27 cellular contexts compared by ENCODE assay signal in genomic region chr17:62855136-62855535, GRCh38. TPM values are rescaled to one million over a fixed set of nuclear protein-coding genes. Genes with fewer than 3 reads are reported as not detected.
DNase-seq lines count a peak whose midpoint lies in the region; ATAC-seq, FAIRE-seq and TF ChIP-seq lines count a peak whose summit lies in the region.
"Had no signal": no experiment of that assay in that cellular context is flagged by ENCODE, and none has a peak within 500 bp of the region (broad histone marks: within the 10 kb centered on the region; RNA-seq: fewer than 3 reads in every experiment).

No MANE protein-coding gene starts in this region.

- H2AFZ ChIP-seq in K562 (ENCODE audit: low read depth, low read length), result no peak overlapping the region
- H2AFZ ChIP-seq: GM23248 had no signal

- peaks cover 5% of the 10 kb centered on the region for H3K27me3 Mint-ChIP-seq in nephron progenitor cell (ENCODE audit: low read depth, poor library complexity)

- no peaks in the 10 kb centered on the region for H4K20me1 ChIP-seq in K562 (replicated peaks; ENCODE audit: control insufficient read depth, insufficient read depth, low read length)
- H4K20me1 ChIP-seq: BLaER1 had no signal

- H3K4me2 ChIP-seq in K562 (ENCODE audit: insufficient read depth, low read length), result no peak overlapping the region
- H3K4me2 ChIP-seq: BLaER1 had no signal

- POLR2A ChIA-PET in K562 (lab: Yijun Ruan, JAX), result no interaction called here

- DNase-seq in OCI-M1 (lab: John Stamatoyannopoulos, UW) (peak; percentile 24), K562 (ENCODE audit: extremely low read depth in 1 of 4, low spot score in 3 of 4) (no peak), nephron progenitor cell (peak; percentile 11), kidney tubule cell (ENCODE audit: low spot score) (no peak), medulla oblongata (ENCODE audit: extremely low spot score) (no peak), Kasumi-1 (lab: John Stamatoyannopoulos, UW) (no peak), NCI-H146 treated with DMSO at 0.1 percent for 48 hours (lab: John Stamatoyannopoulos, UW; ENCODE audit: unreplicated experiment) (no peak)
- DNase-seq: Caco-2; CD4-positive, alpha-beta T cell; DMS 273 treated with DMSO at 0.1 percent for 48 hours; DMS79 treated with DMSO at 0.1 percent for 48 hours; GM23248; KBM-7; NCI-H1105 treated with DMSO at 0.1 percent for 48 hours; NCI-H1694; NCI-H2081; NCI-H2171; NCI-H345; NCI-H524 treated with DMSO at 0.1 percent for 48 hours; PC-3; SHP77 had no signal

- intact Hi-C loops in K562 (cut with micrococcal nuclease), result no loop called here

- TF ChIP-seq CTCF in K562 (IDR thresholded peaks at IDR 0.05 in 2 of 3, conservative IDR thresholded peaks at IDR 0.05 in 1 of 3; ENCODE audit: insufficient read depth in 2 of 3, low read depth in 1 of 3, low read length in 3 of 3), result no peak
- TF ChIP-seq CTCF in nephron progenitor cell (IDR thresholded peaks at IDR 0.05), result no peak

- H3K9me1 ChIP-seq in K562 (ENCODE audit: control insufficient read depth, insufficient read depth, low read length), result no peaks in the 10 kb centered on the region

- H3K4me1 Mint-ChIP-seq in nephron progenitor cell, result peaks cover 35% of the 10 kb centered on the region

- H3K4me1 ChIP-seq in K562 (replicated peaks in 1 of 2; ENCODE audit: control insufficient read depth in 2 of 2, insufficient read depth in 2 of 2, low read length in 2 of 2), result no peaks in the 10 kb centered on the region
- H3K4me1 ChIP-seq: BLaER1, Caco-2 had no signal

- no peaks in the 10 kb centered on the region for H3K79me2 ChIP-seq in K562 (ENCODE audit: control insufficient read depth, insufficient read depth, low read length)

- H3K27me3 ChIP-seq in K562 (ENCODE audit: control insufficient read depth in 2 of 2, insufficient read depth in 2 of 2, low read length in 2 of 2), result peaks cover 6 to 17% of the 10 kb centered on the region in 2 experiments; a peak in 3 of 5 replicates
- H3K27me3 ChIP-seq: BLaER1 had no signal

- no peak for ATAC-seq in K562
- ATAC-seq: HCT116, HepG2, PC-3 had no signal

- in situ Hi-C loops in K562 (cut with MboI), result no loop called here

- H3K4me3 ChIP-seq in K562, result no peak overlapping the region
- H3K4me3 ChIP-seq: BLaER1, GM23248 had no signal

- H3K4me3 Mint-ChIP-seq in nephron progenitor cell, result no peak overlapping the region
- H3K4me3 Mint-ChIP-seq: CD4-positive, alpha-beta T cell had no signal

- CTCF ChIA-PET in K562 (lab: Yijun Ruan, JAX; ENCODE audit: low intra/inter-chr PET ratio), result no interaction called here

- H3K36me3 Mint-ChIP-seq in nephron progenitor cell (ENCODE audit: low read depth), result no peaks in the 10 kb centered on the region

- BruUV-seq in K562 (replicated peaks; lab: Mats Ljungman, UMichigan), result no TSS peak

- no peaks in the 10 kb centered on the region for H3K36me3 ChIP-seq in K562 (ENCODE audit: control insufficient read depth, insufficient read depth, low read length)
- H3K36me3 ChIP-seq: BLaER1 had no signal

- TF ChIP-seq POLR2A in K562 (conservative IDR thresholded peaks at IDR 0.05), result no peak

- WGBS in K562 (ENCODE audit: insufficient coverage, low coverage, missing lambda C conversion rate), result 0% methylated on average over 5 of the region's 5 CpGs

- H3K9me3 ChIP-seq in K562 (replicated peaks; ENCODE audit: control insufficient read depth, insufficient read depth, low read depth, low read length), result no peaks in the 10 kb centered on the region
- H3K9me3 ChIP-seq: BLaER1, Caco-2 had no signal

- no peak for TF ChIP-seq RAD21 in K562 (CRISPR knock-in tag; conservative IDR thresholded peaks at IDR 0.05 in 1 of 2, IDR thresholded peaks at IDR 0.05 in 1 of 2)

- H3K9me3 Mint-ChIP-seq in nephron progenitor cell, result peaks cover 6% of the 10 kb centered on the region
- H3K9me3 Mint-ChIP-seq: CD4-positive, alpha-beta T cell had no signal

- H3K9ac ChIP-seq in K562 (ENCODE audit: insufficient read depth in 1 of 2, low read depth in 2 of 2, low read length in 2 of 2), result no peak overlapping the region
- H3K9ac ChIP-seq: BLaER1, GM23248 had no signal

- no peak for TF ChIP-seq EP300 in K562 (IDR thresholded peaks at IDR 0.05; ENCODE audit: low read length)

- no peak for FAIRE-seq in K562 (lab: Jason Lieb, UNC)
- FAIRE-seq: HepG2 had no signal

- no peak overlapping the region for H3K27ac ChIP-seq in K562 (ENCODE audit: extremely low read depth, low read depth, low read length)
- H3K27ac ChIP-seq: BLaER1, GM23248, HL-60 had no signal

- peak overlapping the region; percentile 87 for H3K27ac Mint-ChIP-seq in nephron progenitor cell
- H3K27ac Mint-ChIP-seq: CD4-positive, alpha-beta T cell had no signal

TF ChIP-seq in K562, 482 proteins besides CTCF, POLR2A, EP300 and RAD21:
- TF ChIP-seq TCF3 (CRISPR knock-in tag; IDR thresholded peaks at IDR 0.05) (peak; percentile 14; the same call in 1 of the 2 replicates), CBFA2T3 (IDR thresholded peaks at IDR 0.05) (0 out of 2 replicates have a peak, but pooled peaks have one; percentile 11), RFX1 (IDR thresholded peaks at IDR 0.05) (no peak), GTF2A2 (tag; IDR thresholded peaks at IDR 0.05) (no peak), PBX2 (CRISPR knock-in tag; IDR thresholded peaks at IDR 0.05; ENCODE audit: low read depth) (no peak), PBX2 (tag; conservative IDR thresholded peaks at IDR 0.05; ENCODE audit: low read depth) (0 out of 2 replicates have a peak, but pooled peaks have one; percentile 20), FOXP1 (CRISPR knock-in tag; IDR thresholded peaks at IDR 0.05) (no peak)
- TF ChIP-seq, protein P1, sequence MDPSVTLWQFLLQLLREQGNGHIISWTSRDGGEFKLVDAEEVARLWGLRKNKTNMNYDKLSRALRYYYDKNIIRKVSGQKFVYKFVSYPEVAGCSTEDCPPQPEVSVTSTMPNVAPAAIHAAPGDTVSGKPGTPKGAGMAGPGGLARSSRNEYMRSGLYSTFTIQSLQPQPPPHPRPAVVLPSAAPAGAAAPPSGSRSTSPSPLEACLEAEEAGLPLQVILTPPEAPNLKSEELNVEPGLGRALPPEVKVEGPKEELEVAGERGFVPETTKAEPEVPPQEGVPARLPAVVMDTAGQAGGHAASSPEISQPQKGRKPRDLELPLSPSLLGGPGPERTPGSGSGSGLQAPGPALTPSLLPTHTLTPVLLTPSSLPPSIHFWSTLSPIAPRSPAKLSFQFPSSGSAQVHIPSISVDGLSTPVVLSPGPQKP (CRISPR knock-in tag; IDR thresholded peaks at IDR 0.05), result no peak

RNA-seq across cellular contexts. Expression of gene MARCHF10, which starts 47.0 kb away (rescaled TPM):
- total RNA-seq in K562 (2011; cell fraction: chromatin; rRNA removed; ENCODE audit: low replicate concordance), result not detected in 2 replicates
- total RNA-seq in K562 (2011; cell fraction: nucleolus; rRNA removed), result not detected in 2 replicates
- total RNA-seq in K562 (2011; cell fraction: nucleoplasm; rRNA removed), result not detected in 2 replicates
- total RNA-seq in K562 (2014; rRNA removed) (not detected in 2 replicates), K562 (2014; rRNA removed; fragmentation: Illumina TruSeq; extraction: Trizol) (not detected in 2 replicates), K562 (2015; rRNA removed; fragmentation: Illumina TruSeq; extraction: Trizol) (not detected in 2 replicates), K562 (2021) (not detected in 2 replicates)
- polyA plus RNA-seq in K562 (2011; rRNA removed) (not detected in 2 replicates), K562 (2014; fragmentation: Illumina TruSeq; extraction: Trizol) (not detected in 2 replicates), K562 (2014; fragmentation: Nextera tagmentation; extraction: Ambion mirVana) (not detected), K562 (2014; rRNA removed) (not detected in 2 replicates)
- polyA plus RNA-seq in K562 (2011; cell fraction: cytosol; rRNA removed), result not detected in 2 replicates
- not detected in 2 replicates for polyA plus RNA-seq in K562 (2011; cell fraction: nucleus; rRNA removed)
- not detected in 2 replicates for polyA plus RNA-seq in K562 (2012)
- polyA minus RNA-seq in K562 (2011; rRNA and poly(A)+ RNA removed), result not detected in 2 replicates
- not detected in 2 replicates for polyA minus RNA-seq in K562 (2011; cell fraction: cytosol; rRNA and poly(A)+ RNA removed)
- not detected in 2 replicates for polyA minus RNA-seq in K562 (2011; cell fraction: nucleus; rRNA and poly(A)+ RNA removed)
- total RNA-seq: Caco-2; CD4-positive, alpha-beta T cell; HepG2; HT-29; PC-3; RPMI7951 had no signal
- polyA plus RNA-seq: HepG2 had no signal

Comparison
In these comparisons a context has a peak if more than half of its experiments do, and no peak if none do; other contexts are left out.
1. DNase-seq: peak in OCI-M1 (single experiment) and nephron progenitor cell (single experiment); none in K562 (0 of 4), kidney tubule cell (single experiment), medulla oblongata (single experiment), Kasumi-1 (0 of 2) and NCI-H146 treated with DMSO at 0.1 percent for 48 hours (single experiment).